28 cellular contexts compared by ENCODE assay signal in the genomic region with DNA sequence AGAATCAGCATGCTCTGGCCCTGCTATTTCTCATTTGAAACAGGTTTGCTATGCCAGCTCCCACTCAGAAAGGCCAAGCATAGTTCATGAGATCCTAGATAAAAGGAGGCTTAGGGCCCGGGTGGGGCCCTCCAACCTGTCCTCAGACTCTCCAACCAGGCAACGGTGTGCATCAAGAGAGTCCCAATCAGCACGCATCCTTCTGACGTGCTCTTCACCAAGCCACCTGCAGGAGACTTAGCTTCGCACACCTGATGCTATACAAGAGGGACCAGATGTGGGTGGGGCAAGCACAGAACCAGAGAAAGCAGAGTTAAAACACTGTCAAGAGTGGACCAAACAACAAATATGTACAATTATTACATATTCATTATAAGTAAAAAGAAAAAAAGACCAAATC. TPM values are rescaled to one million over a fixed set of nuclear protein-coding genes. Genes with fewer than 3 reads are reported as not detected.
DNase-seq lines count a peak whose midpoint lies in the region; ATAC-seq and TF ChIP-seq lines count a peak whose summit lies in the region.
"Had no signal": no experiment of that assay in that cellular context is flagged by ENCODE, and none has a peak within 500 bp of the region (broad histone marks: within the 10 kb centered on the region; RNA-seq: fewer than 3 reads in every experiment).

No MANE protein-coding gene starts in this region.

- H3K4me3 Mint-ChIP-seq in GM23338, result no peak overlapping the region
- H3K4me3 Mint-ChIP-seq in stimulated activated effector memory CD8-positive, alpha-beta T cell treated with anti-CD3 and anti-CD28 coated beads, Interleukin-12 subunit alpha, Interleukin-12 subunit beta, amount 100 ng/mL, for 72 hours, result no peak overlapping the region
- H3K4me3 Mint-ChIP-seq: activated CD4-positive, alpha-beta T cell treated with anti-CD3 and anti-CD28 coated beads, Interleukin-2, amount 10 ng/mL, durations not matched to agents 7 days and 5 days; CD4-positive, alpha-beta T cell; effector memory CD8-positive, alpha-beta T cell; naive B cell had no signal

- H3K4me1 ChIP-seq in GM23338 (ENCODE audit: insufficient read depth), result peaks cover 7% of the 10 kb centered on the region

- H4K20me1 ChIP-seq in GM23338 (replicated peaks; ENCODE audit: insufficient read depth), result no peaks in the 10 kb centered on the region; the same call in none of the 2 replicates

- H3K4me1 Mint-ChIP-seq in GM23338, result peaks cover 12% of the 10 kb centered on the region; the same call in 2 of the 3 replicates
- peaks cover 53% of the 10 kb centered on the region for H3K4me1 Mint-ChIP-seq in stimulated activated effector memory CD8-positive, alpha-beta T cell treated with anti-CD3 and anti-CD28 coated beads, Interleukin-12 subunit alpha, Interleukin-12 subunit beta, amount 100 ng/mL, for 72 hours

- H3K27ac Mint-ChIP-seq in GM23338, result no peak overlapping the region
- peak overlapping the region; percentile 60 for H3K27ac Mint-ChIP-seq in stimulated activated effector memory CD8-positive, alpha-beta T cell treated with anti-CD3 and anti-CD28 coated beads, Interleukin-12 subunit alpha, Interleukin-12 subunit beta, amount 100 ng/mL, for 72 hours
- H3K27ac Mint-ChIP-seq: activated CD4-positive, alpha-beta T cell treated with anti-CD3 and anti-CD28 coated beads, Interleukin-2, amount 10 ng/mL, durations not matched to agents 7 days and 5 days; CD4-positive, alpha-beta T cell had no signal

- H3K9me2 ChIP-seq in GM23338 (ENCODE audit: insufficient read depth), result no peaks in the 10 kb centered on the region

- no peak overlapping the region for H3K4me2 ChIP-seq in GM23338

- peaks cover 3% of the 10 kb centered on the region for H3K27me3 Mint-ChIP-seq in GM23338 (ENCODE audit: insufficient read depth, low read depth, poor library complexity)
- H3K27me3 Mint-ChIP-seq: activated CD4-positive, alpha-beta T cell treated with anti-CD3 and anti-CD28 coated beads, Interleukin-2, amount 10 ng/mL, durations not matched to agents 7 days and 5 days; CD4-positive, alpha-beta T cell; effector memory CD8-positive, alpha-beta T cell; naive B cell had no signal

- no peak; a peak in 1 of 4 replicates for TF ChIP-seq CTCF in GM23338 (conservative IDR thresholded peaks at IDR 0.05; ENCODE audit: low read depth in 2 of 2)

- H3K27ac ChIP-seq in GM23338 (ENCODE audit: low read depth), result no peak overlapping the region
- H3K27ac ChIP-seq: gastrocnemius medialis, SK-N-MC had no signal

- H3K36me3 Mint-ChIP-seq in GM23338 (ENCODE audit: low read depth), result peaks cover 6% of the 10 kb centered on the region; the same call in 2 of the 3 replicates
- peaks cover under 1% of the 10 kb centered on the region for H3K36me3 Mint-ChIP-seq in stimulated activated effector memory CD8-positive, alpha-beta T cell treated with anti-CD3 and anti-CD28 coated beads, Interleukin-12 subunit alpha, Interleukin-12 subunit beta, amount 100 ng/mL, for 72 hours

- peak; percentile 9 for DNase-seq in activated CD8-positive, alpha-beta memory T cell treated with anti-CD3 and anti-CD28 coated beads for 24 hours
- DNase-seq in activated CD8-positive, alpha-beta memory T cell treated with anti-CD3 and anti-CD28 coated beads, Interleukin-2, amount 50 U/mL, for 4 hours, result no peak
- peak; percentile 45 for DNase-seq in GM23338 (ENCODE audit: low spot score)
- DNase-seq in stimulated activated effector memory CD8-positive, alpha-beta T cell treated with anti-CD3 and anti-CD28 coated beads, Interleukin-12 subunit alpha, Interleukin-12 subunit beta, amount 100 ng/mL, for 72 hours (ENCODE audit: low spot score in 2 of 2), result no peak
- no peak for DNase-seq in DMS 273 (lab: John Stamatoyannopoulos, UW; ENCODE audit: unreplicated experiment)
- DNase-seq: activated CD4-positive, alpha-beta T cell treated with anti-CD3 and anti-CD28 coated beads, Interleukin-2, amount 10 ng/mL, durations not matched to agents 7 days and 5 days; activated effector memory CD4-positive, alpha-beta T cell treated with Interleukin-2 at 50 U/mL for 16 hours; CD4-positive, alpha-beta T cell; DMS 273 treated with DMSO at 0.1 percent for 48 hours; effector memory CD8-positive, alpha-beta T cell; gastrocnemius medialis; MG63; naive B cell; NCI-H2081 treated with DMSO at 0.1 percent for 48 hours; NCI-H345; NCI-H82; RPMI8226; stimulated activated CD8-positive, alpha-beta memory T cell treated with anti-CD3 and anti-CD28 coated beads, Interleukin-4, amount 100 ng/mL, for 48 hours; substantia nigra; T-helper 2 cell had no signal

- no peak overlapping the region for H2AFZ ChIP-seq in GM23338

- no peaks in the 10 kb centered on the region for H3F3A ChIP-seq in GM23338 (replicated peaks; ENCODE audit: low read depth)

- no peak overlapping the region for H3K4me3 ChIP-seq in GM23338
- H3K4me3 ChIP-seq: gastrocnemius medialis, MG63, SK-N-MC had no signal

- no peaks in the 10 kb centered on the region for H3K27me3 ChIP-seq in GM23338 (ENCODE audit: insufficient read depth)
- H3K27me3 ChIP-seq: gastrocnemius medialis, MG63 had no signal

- H3K79me2 ChIP-seq in GM23338 (replicated peaks; ENCODE audit: insufficient read depth), result peaks cover 25% of the 10 kb centered on the region

- no peaks in the 10 kb centered on the region for H3K9me3 Mint-ChIP-seq in GM23338
- H3K9me3 Mint-ChIP-seq in stimulated activated effector memory CD8-positive, alpha-beta T cell treated with anti-CD3 and anti-CD28 coated beads, Interleukin-12 subunit alpha, Interleukin-12 subunit beta, amount 100 ng/mL, for 72 hours, result no peaks in the 10 kb centered on the region
- H3K9me3 Mint-ChIP-seq: CD4-positive, alpha-beta T cell; effector memory CD8-positive, alpha-beta T cell; naive B cell had no signal

- H3K36me3 ChIP-seq in GM23338 (ENCODE audit: insufficient read depth), result no peaks in the 10 kb centered on the region
- H3K36me3 ChIP-seq: MG63 had no signal

- peak; percentile 71 for ATAC-seq in GM23338
- peak; percentile 11 for ATAC-seq in HG03378 (IDR thresholded peaks at IDR 0.05; ENCODE audit: unreplicated experiment)
- peak; percentile 8 for ATAC-seq in stimulated activated effector memory CD8-positive, alpha-beta T cell treated with anti-CD3 and anti-CD28 coated beads, Interleukin-12 subunit alpha, Interleukin-12 subunit beta, amount 100 ng/mL, for 72 hours
- no peak for ATAC-seq in HG03342 (IDR thresholded peaks at IDR 0.05; ENCODE audit: unreplicated experiment)
- no peak for ATAC-seq in GM19328 (IDR thresholded peaks at IDR 0.05; ENCODE audit: unreplicated experiment)
- ATAC-seq: effector memory CD8-positive, alpha-beta T cell; esophagus mucosa; gastrocnemius medialis; left lobe of liver had no signal

TF ChIP-seq in GM23338, 12 proteins besides CTCF, POLR2A, EP300 and RAD21 (continues in another document):
- TF ChIP-seq POLR2AphosphoS5 (IDR thresholded peaks at IDR 0.05; ENCODE audit: low read depth), result no peak
- TF ChIP-seq CREB1 (CRISPR knock-in tag; IDR thresholded peaks at IDR 0.05; ENCODE audit: low read depth), result no peak
- no peak for TF ChIP-seq ZNF114 (CRISPR knock-in tag; IDR thresholded peaks at IDR 0.05)
- TF ChIP-seq, protein P1, sequence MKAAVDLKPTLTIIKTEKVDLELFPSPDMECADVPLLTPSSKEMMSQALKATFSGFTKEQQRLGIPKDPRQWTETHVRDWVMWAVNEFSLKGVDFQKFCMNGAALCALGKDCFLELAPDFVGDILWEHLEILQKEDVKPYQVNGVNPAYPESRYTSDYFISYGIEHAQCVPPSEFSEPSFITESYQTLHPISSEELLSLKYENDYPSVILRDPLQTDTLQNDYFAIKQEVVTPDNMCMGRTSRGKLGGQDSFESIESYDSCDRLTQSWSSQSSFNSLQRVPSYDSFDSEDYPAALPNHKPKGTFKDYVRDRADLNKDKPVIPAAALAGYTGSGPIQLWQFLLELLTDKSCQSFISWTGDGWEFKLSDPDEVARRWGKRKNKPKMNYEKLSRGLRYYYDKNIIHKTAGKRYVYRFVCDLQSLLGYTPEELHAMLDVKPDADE (IDR thresholded peaks at IDR 0.05), result no peak
- TF ChIP-seq EZH2 (IDR thresholded peaks at IDR 0.05; ENCODE audit: low read depth, unreplicated experiment), result no peak
- no peak for TF ChIP-seq NANOG (IDR thresholded peaks at IDR 0.05; ENCODE audit: borderline replicate concordance)
- no peak for TF ChIP-seq JUNB (IDR thresholded peaks at IDR 0.05; ENCODE audit: unreplicated experiment)
- TF ChIP-seq, protein P2, sequence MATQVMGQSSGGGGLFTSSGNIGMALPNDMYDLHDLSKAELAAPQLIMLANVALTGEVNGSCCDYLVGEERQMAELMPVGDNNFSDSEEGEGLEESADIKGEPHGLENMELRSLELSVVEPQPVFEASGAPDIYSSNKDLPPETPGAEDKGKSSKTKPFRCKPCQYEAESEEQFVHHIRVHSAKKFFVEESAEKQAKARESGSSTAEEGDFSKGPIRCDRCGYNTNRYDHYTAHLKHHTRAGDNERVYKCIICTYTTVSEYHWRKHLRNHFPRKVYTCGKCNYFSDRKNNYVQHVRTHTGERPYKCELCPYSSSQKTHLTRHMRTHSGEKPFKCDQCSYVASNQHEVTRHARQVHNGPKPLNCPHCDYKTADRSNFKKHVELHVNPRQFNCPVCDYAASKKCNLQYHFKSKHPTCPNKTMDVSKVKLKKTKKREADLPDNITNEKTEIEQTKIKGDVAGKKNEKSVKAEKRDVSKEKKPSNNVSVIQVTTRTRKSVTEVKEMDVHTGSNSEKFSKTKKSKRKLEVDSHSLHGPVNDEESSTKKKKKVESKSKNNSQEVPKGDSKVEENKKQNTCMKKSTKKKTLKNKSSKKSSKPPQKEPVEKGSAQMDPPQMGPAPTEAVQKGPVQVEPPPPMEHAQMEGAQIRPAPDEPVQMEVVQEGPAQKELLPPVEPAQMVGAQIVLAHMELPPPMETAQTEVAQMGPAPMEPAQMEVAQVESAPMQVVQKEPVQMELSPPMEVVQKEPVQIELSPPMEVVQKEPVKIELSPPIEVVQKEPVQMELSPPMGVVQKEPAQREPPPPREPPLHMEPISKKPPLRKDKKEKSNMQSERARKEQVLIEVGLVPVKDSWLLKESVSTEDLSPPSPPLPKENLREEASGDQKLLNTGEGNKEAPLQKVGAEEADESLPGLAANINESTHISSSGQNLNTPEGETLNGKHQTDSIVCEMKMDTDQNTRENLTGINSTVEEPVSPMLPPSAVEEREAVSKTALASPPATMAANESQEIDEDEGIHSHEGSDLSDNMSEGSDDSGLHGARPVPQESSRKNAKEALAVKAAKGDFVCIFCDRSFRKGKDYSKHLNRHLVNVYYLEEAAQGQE (IDR thresholded peaks at IDR 0.05; ENCODE audit: unreplicated experiment), result no peak

RNA-seq across cellular contexts. Expression of gene STIMATE, which starts 17.3 kb away (rescaled TPM):
- total RNA-seq in GM23338 (2014; rRNA removed; shearing (Covaris generic)), result 23.6 and 24.3 TPM in 2 replicates
- 11.2 and 13.9 TPM in 2 replicates for polyA plus RNA-seq in GM23338 (2016; fragmentation: Nextera tagmentation; extraction: Ambion mirVana)

RNA-seq across cellular contexts. Expression of gene MUSTN1, which starts 45.2 kb away (rescaled TPM):
- total RNA-seq in GM23338 (2014; rRNA removed; shearing (Covaris generic)), result 1.4 TPM in 1 of 2 replicates, not detected in the other
- 0.40 and 1.2 TPM in 2 replicates for polyA plus RNA-seq in GM23338 (2016; fragmentation: Nextera tagmentation; extraction: Ambion mirVana)
- total RNA-seq: HT-29, pulmonary artery endothelial cell had no signal

RNA-seq across cellular contexts. Expression of gene ITIH4, which starts 49.6 kb away (rescaled TPM):
- 1.4 and 6.4 TPM in 2 replicates for total RNA-seq in GM23338 (2014; rRNA removed; shearing (Covaris generic))
- polyA plus RNA-seq in GM23338 (2016; fragmentation: Nextera tagmentation; extraction: Ambion mirVana), result 0.82 and 0.89 TPM in 2 replicates
- total RNA-seq: HT-29 had no signal

Comparison
In these comparisons a context has a peak if more than half of its experiments do, and no peak if none do; other contexts are left out.
1. DNase-seq: peak in activated CD8-positive, alpha-beta memory T cell treated with anti-CD3 and anti-CD28 coated beads for 24 hours (single experiment) and GM23338 (single experiment); none in activated CD8-positive, alpha-beta memory T cell treated with anti-CD3 and anti-CD28 coated beads, Interleukin-2, amount 50 U/mL, for 4 hours (single experiment), stimulated activated effector memory CD8-positive, alpha-beta T cell treated with anti-CD3 and anti-CD28 coated beads, Interleukin-12 subunit alpha, Interleukin-12 subunit beta, amount 100 ng/mL, for 72 hours (0 of 2) and DMS 273 (single experiment).
2. ATAC-seq: peak in GM23338 (single experiment), HG03378 (single experiment) and stimulated activated effector memory CD8-positive, alpha-beta T cell treated with anti-CD3 and anti-CD28 coated beads, Interleukin-12 subunit alpha, Interleukin-12 subunit beta, amount 100 ng/mL, for 72 hours (single experiment); none in HG03342 (single experiment) and GM19328 (single experiment).